Comparison of ENCODE assay signal across 25 cellular contexts in the genomic region with DNA sequence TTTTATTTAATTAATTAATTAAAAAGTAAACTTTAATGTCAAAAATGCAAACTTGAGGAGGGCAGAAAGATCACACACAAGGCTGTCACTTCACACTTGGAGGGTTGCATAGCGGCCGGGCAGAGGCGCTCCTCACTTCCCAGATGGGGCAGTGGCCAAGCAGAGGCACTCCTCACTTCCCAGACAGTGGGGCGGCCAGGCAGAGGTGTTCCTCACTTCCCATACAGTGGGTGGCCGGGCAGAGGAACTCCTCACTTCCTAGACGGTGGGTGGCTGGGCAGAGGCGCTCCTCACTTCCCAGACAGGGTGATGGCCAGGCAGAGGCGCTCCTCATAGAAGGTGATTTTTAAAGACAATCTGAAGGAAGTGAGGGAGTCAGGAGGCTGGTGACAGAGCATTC.
DNase-seq lines count a peak whose midpoint lies in the region; ATAC-seq, FAIRE-seq and TF ChIP-seq lines count a peak whose summit lies in the region.
"Had no signal": no experiment of that assay in that cellular context is flagged by ENCODE, and none has a peak within 500 bp of the region (broad histone marks: within the 10 kb centered on the region; RNA-seq: fewer than 3 reads in every experiment).

No MANE protein-coding gene starts in this region.

- no peak overlapping the region for H2AFZ ChIP-seq in HepG2 (ENCODE audit: low read length)

- H3K4me3 ChIP-seq in BLaER1 (no peak overlapping the region), HepG2 (replicated peaks in 1 of 3; ENCODE audit: insufficient read depth in 1 of 3, low read depth in 2 of 3, low read length in 3 of 3) (no peak overlapping the region)
- H3K4me3 ChIP-seq: A549, GM12878 had no signal

- no peaks in the 10 kb centered on the region for H3K36me3 ChIP-seq in BLaER1
- H3K36me3 ChIP-seq in HepG2 (replicated peaks in 1 of 2; ENCODE audit: control insufficient read depth in 1 of 2, insufficient read depth in 2 of 2, low read length in 2 of 2), result no peaks in the 10 kb centered on the region

- no TSS peak for BruUV-seq in HepG2 (replicated peaks; lab: Mats Ljungman, UMichigan)

- no peaks in the 10 kb centered on the region for H4K20me1 ChIP-seq in BLaER1
- no peaks in the 10 kb centered on the region for H4K20me1 ChIP-seq in HepG2 (ENCODE audit: insufficient read depth, low read length)

- POLR2A ChIA-PET in HepG2 (lab: Yijun Ruan, JAX), result no interaction called here

- no peak for DNase-seq in stimulated activated effector memory CD8-positive, alpha-beta T cell treated with anti-CD3 and anti-CD28 coated beads, Interleukin-12 subunit alpha, Interleukin-12 subunit beta, amount 100 ng/mL, for 72 hours (ENCODE audit: low spot score in 2 of 2)
- DNase-seq in HepG2 (ENCODE audit: low spot score), result no peak
- DNase-seq: AML-193; C1 segment of cervical spinal cord; CD4-positive, alpha-beta memory T cell; CD4-positive, CD25-positive, alpha-beta regulatory T cell; CD8-positive, alpha-beta memory T cell; COR-L47; DMS 273 treated with DMSO at 0.1 percent for 48 hours; DMS153; DMS53; DMS79; DND-41; EL; GDM1 had no signal

- TF ChIP-seq RAD21 in HepG2 (CRISPR knock-in tag; IDR thresholded peaks at IDR 0.05), result no peak

- peak overlapping the region; percentile 1 for H3K27ac Mint-ChIP-seq in dendritic cell treated with granulocyte-macrophage colony-stimulating factor and Interleukin-4, amounts not matched to agents 40 ng/mL and 50 ng/mL, for 4 days
- H3K27ac Mint-ChIP-seq in stimulated activated effector memory CD8-positive, alpha-beta T cell treated with anti-CD3 and anti-CD28 coated beads, Interleukin-12 subunit alpha, Interleukin-12 subunit beta, amount 100 ng/mL, for 72 hours, result no peak overlapping the region
- H3K27ac Mint-ChIP-seq: B cell; CD14-positive monocyte; CD4-positive, alpha-beta memory T cell; CD4-positive, CD25-positive, alpha-beta regulatory T cell; CD8-positive, alpha-beta memory T cell had no signal

- no peaks in the 10 kb centered on the region for H3K27me3 ChIP-seq in BLaER1
- peaks cover 0 to 8% of the 10 kb centered on the region in 2 experiments; a peak in 1 of 5 replicates for H3K27me3 ChIP-seq in HepG2 (ENCODE audit: control insufficient read depth in 1 of 2, insufficient read depth in 2 of 2, low read length in 2 of 2)

- H3K36me3 Mint-ChIP-seq in dendritic cell treated with granulocyte-macrophage colony-stimulating factor and Interleukin-4, amounts not matched to agents 40 ng/mL and 50 ng/mL, for 4 days (ENCODE audit: low read depth), result no peaks in the 10 kb centered on the region
- no peaks in the 10 kb centered on the region for H3K36me3 Mint-ChIP-seq in stimulated activated effector memory CD8-positive, alpha-beta T cell treated with anti-CD3 and anti-CD28 coated beads, Interleukin-12 subunit alpha, Interleukin-12 subunit beta, amount 100 ng/mL, for 72 hours
- H3K36me3 Mint-ChIP-seq: CD14-positive monocyte; CD4-positive, alpha-beta memory T cell; CD4-positive, CD25-positive, alpha-beta regulatory T cell; CD8-positive, alpha-beta memory T cell had no signal

- TF ChIP-seq CTCF in HepG2 (CRISPR knock-in tag; IDR thresholded peaks at IDR 0.05), result no peak

- peaks cover 5% of the 10 kb centered on the region; the same call in 1 of the 2 replicates for H3K9me3 ChIP-seq in BLaER1
- no peaks in the 10 kb centered on the region for H3K9me3 ChIP-seq in HepG2 (ENCODE audit: low read length)
- H3K9me3 ChIP-seq: A549 had no signal

- H3K9ac ChIP-seq in BLaER1 (no peak overlapping the region), HepG2 (ENCODE audit: insufficient read depth, low read depth, low read length) (no peak overlapping the region)

- in situ Hi-C loops in HepG2 (cut with HindIII; ENCODE audit: extremely low pct_ligation_motif_present, low pct_unique_long_range_greater_than_20kb), result no loop called here

- H3K4me1 ChIP-seq in BLaER1 (peaks cover 30% of the 10 kb centered on the region), HepG2 (ENCODE audit: insufficient read depth, low read length) (no peaks in the 10 kb centered on the region)
- H3K4me1 ChIP-seq: A549 had no signal

- CTCF ChIA-PET in HepG2 (lab: Yijun Ruan, JAX; ENCODE audit: low intra/inter-chr PET ratio, low total read pairs), result no interaction called here

- H3K9me3 Mint-ChIP-seq in dendritic cell treated with granulocyte-macrophage colony-stimulating factor and Interleukin-4, amounts not matched to agents 40 ng/mL and 50 ng/mL, for 4 days, result no peaks in the 10 kb centered on the region
- H3K9me3 Mint-ChIP-seq in stimulated activated effector memory CD8-positive, alpha-beta T cell treated with anti-CD3 and anti-CD28 coated beads, Interleukin-12 subunit alpha, Interleukin-12 subunit beta, amount 100 ng/mL, for 72 hours, result no peaks in the 10 kb centered on the region

- ATAC-seq in stimulated activated effector memory CD8-positive, alpha-beta T cell treated with anti-CD3 and anti-CD28 coated beads, Interleukin-12 subunit alpha, Interleukin-12 subunit beta, amount 100 ng/mL, for 72 hours, result peak; percentile 11
- ATAC-seq in HG02981 (IDR thresholded peaks at IDR 0.05; ENCODE audit: unreplicated experiment) (no peak), HepG2 (no peak)
- ATAC-seq: A549, GM12878 had no signal

- FAIRE-seq in HepG2 (lab: Jason Lieb, UNC), result no peak
- FAIRE-seq: A549, GM12878, GM12892, GM18507 had no signal

- intact Hi-C loops in dendritic cell treated with granulocyte-macrophage colony-stimulating factor and Interleukin-4, amounts not matched to agents 40 ng/mL and 50 ng/mL, for 4 days (cut with micrococcal nuclease), result no loop called here
- intact Hi-C loops in HepG2 (cut with micrococcal nuclease; ENCODE audit: unreplicated experiment), result no loop called here

- no peak overlapping the region for H3K4me3 Mint-ChIP-seq in dendritic cell treated with granulocyte-macrophage colony-stimulating factor and Interleukin-4, amounts not matched to agents 40 ng/mL and 50 ng/mL, for 4 days
- H3K4me3 Mint-ChIP-seq in stimulated activated effector memory CD8-positive, alpha-beta T cell treated with anti-CD3 and anti-CD28 coated beads, Interleukin-12 subunit alpha, Interleukin-12 subunit beta, amount 100 ng/mL, for 72 hours, result no peak overlapping the region
- H3K4me3 Mint-ChIP-seq: B cell; CD14-positive monocyte; CD4-positive, alpha-beta memory T cell; CD4-positive, CD25-positive, alpha-beta regulatory T cell; CD8-positive, alpha-beta memory T cell had no signal

- no peaks in the 10 kb centered on the region for H3K79me2 ChIP-seq in HepG2 (ENCODE audit: insufficient read depth, low read length)

- no peak for TF ChIP-seq POLR2A in HepG2 (IDR thresholded peaks at IDR 0.05; ENCODE audit: insufficient read depth in 1 of 2, low read depth in 2 of 2, low read length in 2 of 2)

- H3K27ac ChIP-seq in BLaER1 (0 out of 2 replicates have a peak overlapping the region, but pooled peaks have one; percentile 22), HepG2 (ENCODE audit: extremely low read length, insufficient read depth, low read length) (no peak overlapping the region)
- H3K27ac ChIP-seq: 22Rv1, A549 had no signal

- WGBS in HepG2 (ENCODE audit: low lambda C conversion rate), result 31% methylated on average over 6 of the region's 8 CpGs

- TF ChIP-seq EP300 in HepG2 (IDR thresholded peaks at IDR 0.05; ENCODE audit: low read depth in 2 of 2, low read length in 2 of 2) (no peak), HepG2 (CRISPR knock-in tag; IDR thresholded peaks at IDR 0.05; ENCODE audit: borderline replicate concordance) (no peak)

- H3K4me1 Mint-ChIP-seq in dendritic cell treated with granulocyte-macrophage colony-stimulating factor and Interleukin-4, amounts not matched to agents 40 ng/mL and 50 ng/mL, for 4 days (ENCODE audit: low read depth), result peaks cover 26% of the 10 kb centered on the region
- peaks cover 4% of the 10 kb centered on the region for H3K4me1 Mint-ChIP-seq in stimulated activated effector memory CD8-positive, alpha-beta T cell treated with anti-CD3 and anti-CD28 coated beads, Interleukin-12 subunit alpha, Interleukin-12 subunit beta, amount 100 ng/mL, for 72 hours
- H3K4me1 Mint-ChIP-seq: CD14-positive monocyte; CD4-positive, alpha-beta memory T cell; CD4-positive, CD25-positive, alpha-beta regulatory T cell had no signal

- H3K4me2 ChIP-seq in BLaER1 (no peak overlapping the region), HepG2 (ENCODE audit: low read depth, low read length) (no peak overlapping the region)
- H3K4me2 ChIP-seq: A549 had no signal

- no peaks in the 10 kb centered on the region for H3K27me3 Mint-ChIP-seq in dendritic cell treated with granulocyte-macrophage colony-stimulating factor and Interleukin-4, amounts not matched to agents 40 ng/mL and 50 ng/mL, for 4 days
- H3K27me3 Mint-ChIP-seq: B cell; CD4-positive, CD25-positive, alpha-beta regulatory T cell had no signal

TF ChIP-seq in HepG2, 621 proteins besides CTCF, POLR2A, EP300 and RAD21 (continues in another document):
- TF ChIP-seq, protein P1, sequence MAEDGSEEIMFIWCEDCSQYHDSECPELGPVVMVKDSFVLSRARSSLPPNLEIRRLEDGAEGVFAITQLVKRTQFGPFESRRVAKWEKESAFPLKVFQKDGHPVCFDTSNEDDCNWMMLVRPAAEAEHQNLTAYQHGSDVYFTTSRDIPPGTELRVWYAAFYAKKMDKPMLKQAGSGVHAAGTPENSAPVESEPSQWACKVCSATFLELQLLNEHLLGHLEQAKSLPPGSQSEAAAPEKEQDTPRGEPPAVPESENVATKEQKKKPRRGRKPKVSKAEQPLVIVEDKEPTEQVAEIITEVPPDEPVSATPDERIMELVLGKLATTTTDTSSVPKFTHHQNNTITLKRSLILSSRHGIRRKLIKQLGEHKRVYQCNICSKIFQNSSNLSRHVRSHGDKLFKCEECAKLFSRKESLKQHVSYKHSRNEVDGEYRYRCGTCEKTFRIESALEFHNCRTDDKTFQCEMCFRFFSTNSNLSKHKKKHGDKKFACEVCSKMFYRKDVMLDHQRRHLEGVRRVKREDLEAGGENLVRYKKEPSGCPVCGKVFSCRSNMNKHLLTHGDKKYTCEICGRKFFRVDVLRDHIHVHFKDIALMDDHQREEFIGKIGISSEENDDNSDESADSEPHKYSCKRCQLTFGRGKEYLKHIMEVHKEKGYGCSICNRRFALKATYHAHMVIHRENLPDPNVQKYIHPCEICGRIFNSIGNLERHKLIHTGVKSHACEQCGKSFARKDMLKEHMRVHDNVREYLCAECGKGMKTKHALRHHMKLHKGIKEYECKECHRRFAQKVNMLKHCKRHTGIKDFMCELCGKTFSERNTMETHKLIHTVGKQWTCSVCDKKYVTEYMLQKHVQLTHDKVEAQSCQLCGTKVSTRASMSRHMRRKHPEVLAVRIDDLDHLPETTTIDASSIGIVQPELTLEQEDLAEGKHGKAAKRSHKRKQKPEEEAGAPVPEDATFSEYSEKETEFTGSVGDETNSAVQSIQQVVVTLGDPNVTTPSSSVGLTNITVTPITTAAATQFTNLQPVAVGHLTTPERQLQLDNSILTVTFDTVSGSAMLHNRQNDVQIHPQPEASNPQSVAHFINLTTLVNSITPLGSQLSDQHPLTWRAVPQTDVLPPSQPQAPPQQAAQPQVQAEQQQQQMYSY (CRISPR knock-in tag; IDR thresholded peaks at IDR 0.05), result no peak
- TF ChIP-seq KAT2B (IDR thresholded peaks at IDR 0.05; ENCODE audit: borderline replicate concordance, low read depth, low read length) (no peak), GTF2F1 (IDR thresholded peaks at IDR 0.05; ENCODE audit: low read length) (no peak), AGO2 (optimal IDR thresholded peaks at IDR 0.05; ENCODE audit: low read depth, low read length) (no peak), ZNF607 (CRISPR knock-in tag; IDR thresholded peaks at IDR 0.05; ENCODE audit: borderline replicate concordance) (no peak)
